ENCODE assay signal across 11 cellular contexts in the genomic region with DNA sequence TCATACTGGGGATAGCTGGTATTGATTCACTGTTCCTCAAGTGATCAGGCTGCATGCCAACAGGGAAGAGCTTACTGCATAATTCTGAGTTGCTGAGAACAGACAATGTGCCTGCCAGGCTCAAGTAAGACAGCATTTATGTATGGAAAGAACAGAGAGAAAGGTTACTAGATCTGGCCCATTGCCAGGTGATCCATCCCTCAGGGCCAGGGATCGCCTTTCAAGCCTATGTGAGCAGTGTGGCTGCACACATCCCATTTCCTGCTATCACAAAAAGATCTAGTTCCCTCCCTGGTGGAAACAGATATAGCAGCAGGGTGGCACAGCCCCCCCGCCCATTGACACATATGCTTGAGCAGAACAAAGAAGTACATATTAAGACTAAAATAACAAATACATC.
A peak's percentile ranks its signal among the peaks of the same experiment; 100 is the strongest.
DNase-seq lines count a peak whose midpoint lies in the region; ATAC-seq lines count a peak whose summit lies in the region.
"Had no signal": no experiment of that assay in that cellular context is flagged by ENCODE, and none has a peak within 500 bp of the region (broad histone marks: within the 10 kb centered on the region; RNA-seq: fewer than 3 reads in every experiment).

No MANE protein-coding gene starts in this region.

- H3K9ac ChIP-seq in SK-N-MC (ENCODE audit: insufficient read length) = no peak overlapping the region

- intact Hi-C loops in posterior vena cava (cut with DNase I) = no loop called here

- no peaks in the 10 kb centered on the region for H3K9me3 ChIP-seq in SK-N-MC (ENCODE audit: low read depth, low read length)
- H3K9me3 ChIP-seq: upper lobe of right lung had no signal

- H3K27ac ChIP-seq in SK-N-MC = peak overlapping the region; percentile 52; the same call in 1 of the 2 replicates
- H3K27ac ChIP-seq: upper lobe of right lung had no signal

- ATAC-seq in HG03095 (IDR thresholded peaks at IDR 0.05; ENCODE audit: unreplicated experiment) = no peak
- ATAC-seq: upper lobe of right lung had no signal

- no peaks in the 10 kb centered on the region for H3K36me3 ChIP-seq in SK-N-MC (ENCODE audit: insufficient read depth, low read length)
- H3K36me3 ChIP-seq: upper lobe of right lung had no signal

- H3K4me3 ChIP-seq in SK-N-MC = peak overlapping the region; percentile 10; the same call in 1 of the 2 replicates
- H3K4me3 ChIP-seq: upper lobe of right lung had no signal

- peak; percentile 12 for DNase-seq in NCI-H2171 treated with DMSO at 0.1 percent for 48 hours (lab: John Stamatoyannopoulos, UW)
- DNase-seq in NCI-H2171 (lab: John Stamatoyannopoulos, UW) = no peak
- DNase-seq in NCI-H146 (lab: John Stamatoyannopoulos, UW) = peak; percentile 47
- peak; percentile 70 for DNase-seq in SK-N-MC (ENCODE audit: low read depth, low spot score)
- peak; percentile 71 for DNase-seq in mucosa of gallbladder (ENCODE audit: low spot score)
- DNase-seq in activated naive CD4-positive, alpha-beta T cell (lab: John Stamatoyannopoulos, UW) = no peak
- no peak for DNase-seq in posterior vena cava (ENCODE audit: low spot score)
- DNase-seq: activated CD4-positive, alpha-beta T cell treated with anti-CD3 and anti-CD28 coated beads, Interleukin-2, amount 10 ng/mL, durations not matched to agents 24 days and 14 days; stimulated activated CD4-positive, alpha-beta T cell treated with anti-CD3 and anti-CD28 coated beads, Interleukin-15, amount 100 ng/mL, for 24 hours; upper lobe of right lung had no signal

Comparison
In these comparisons a context has a peak if more than half of its experiments do, and no peak if none do; other contexts are left out.
1. DNase-seq: peak in NCI-H2171 treated with DMSO at 0.1 percent for 48 hours (single experiment), NCI-H146 (single experiment), SK-N-MC (single experiment) and mucosa of gallbladder (single experiment); none in NCI-H2171 (single experiment), activated naive CD4-positive, alpha-beta T cell (0 of 4) and posterior vena cava (single experiment).